Comparison of ENCODE assay signal across 8 cellular contexts in genomic region chr17:82050152-82050760, GRCh38. TPM values are rescaled to one million over a fixed set of nuclear protein-coding genes. Genes with fewer than 3 reads are reported as not detected.
DNase-seq lines count a peak whose midpoint lies in the region; ATAC-seq, FAIRE-seq and TF ChIP-seq lines count a peak whose summit lies in the region.

No MANE protein-coding gene starts in this region.

- H3K4me3 ChIP-seq in WERI-Rb-1 (ENCODE audit: low read depth, low read length) (peak overlapping the region; percentile 71), foreskin fibroblast (ENCODE audit: low read depth in 1 of 2, low read length in 2 of 2) (peak overlapping the region; percentile 60 to 81), psoas muscle (peak overlapping the region; percentile 84)

- no peaks in the 10 kb centered on the region for H3K27me3 ChIP-seq in WERI-Rb-1 (ENCODE audit: insufficient read depth, low read depth, severe bottlenecking)
- H3K27me3 ChIP-seq in psoas muscle (ENCODE audit: insufficient read depth in 3 of 3, low read length in 2 of 3), result no peaks in the 10 kb centered on the region

- no peak for ATAC-seq in psoas muscle
- ATAC-seq in GM21515 (IDR thresholded peaks at IDR 0.05; ENCODE audit: unreplicated experiment), result no peak
- ATAC-seq in GM21390 (IDR thresholded peaks at IDR 0.05; ENCODE audit: unreplicated experiment), result no peak
- ATAC-seq in HG03159 (IDR thresholded peaks at IDR 0.05; ENCODE audit: unreplicated experiment), result no peak

- intact Hi-C loops in psoas muscle (cut with DNase I), result no loop called here

- H3K9ac ChIP-seq in ES-I3 (ENCODE audit: low read depth, low read length), result peak overlapping the region; percentile 64; the same call in 1 of the 2 replicates

- H3K9me3 ChIP-seq in ES-I3 (ENCODE audit: control insufficient read depth, insufficient read depth, low read length) (no peaks in the 10 kb centered on the region), WERI-Rb-1 (ENCODE audit: severe bottlenecking) (no peaks in the 10 kb centered on the region), psoas muscle (no peaks in the 10 kb centered on the region)

- TF ChIP-seq CTCF in WERI-Rb-1 (IDR thresholded peaks at IDR 0.05; ENCODE audit: low read depth, low read length), result no peak
- no peak for TF ChIP-seq CTCF in foreskin fibroblast (IDR thresholded peaks at IDR 0.05; ENCODE audit: low read depth, low read length)
- TF ChIP-seq CTCF in psoas muscle (IDR thresholded peaks at IDR 0.05), result no peak

- peaks cover 5% of the 10 kb centered on the region for H3K36me3 ChIP-seq in ES-I3 (ENCODE audit: insufficient read depth, low read length)
- H3K36me3 ChIP-seq in WERI-Rb-1, result peaks cover 61% of the 10 kb centered on the region
- H3K36me3 ChIP-seq in psoas muscle (ENCODE audit: insufficient read depth in 1 of 2, low read depth in 1 of 2), result peaks cover 0 to 54% of the 10 kb centered on the region in 2 donors

- no peak for FAIRE-seq in GM19239 (lab: Jason Lieb, UNC)

- DNase-seq in WERI-Rb-1 (no peak), foreskin fibroblast (no peak), psoas muscle (peak in 1 of 2 donors; percentile 57), GM19239 (ENCODE audit: insufficient read length, low spot score) (no peak)

- H3K4me1 ChIP-seq in ES-I3 (ENCODE audit: insufficient read depth, low read length) (no peaks in the 10 kb centered on the region; the same call in 1 of the 2 replicates), psoas muscle (peaks cover 26% of the 10 kb centered on the region)

- WGBS in psoas muscle, 3 donors, result 74 to 81% (median 76%) methylated on average over 28 of the region's 28 CpGs

- H3K27ac ChIP-seq in WERI-Rb-1 (no peak overlapping the region), psoas muscle (peak overlapping the region; percentile 67)

RNA-seq across cellular contexts. Expression of gene RFNG, which starts 1.4 kb away (rescaled TPM):
- 10 to 100 TPM; 27.1 to 37.3 (median 29.3) TPM for total RNA-seq in psoas muscle
- 10 to 100 TPM; 31.0 to 40.7 (median 37.3) TPM for polyA plus RNA-seq in psoas muscle

RNA-seq across cellular contexts. Expression of gene GPS1, which starts 1.4 kb away (rescaled TPM):
- 100 to 1,000 TPM in 2 of 4 donors, 10 to 100 TPM in 2; 89.8 to 112 (median 97.7) TPM for total RNA-seq in psoas muscle
- 100 to 1,000 TPM in 2 of 3 donors, 10 to 100 TPM in 1; 87.1 to 114 (median 104) TPM for polyA plus RNA-seq in psoas muscle

RNA-seq across cellular contexts. Expression of gene DCXR, which starts 12.8 kb away (rescaled TPM):
- total RNA-seq in psoas muscle, result 100 to 1,000 TPM; 111 to 216 (median 155) TPM
- 100 to 1,000 TPM; 117 to 158 (median 147) TPM for polyA plus RNA-seq in psoas muscle

RNA-seq across cellular contexts. Expression of gene DUS1L, which starts 15.3 kb away (rescaled TPM):
- total RNA-seq in psoas muscle, result 100 to 1,000 TPM in 3 of 4 donors, 10 to 100 TPM in 1; 72.6 to 136 (median 104) TPM
- 100 to 1,000 TPM; 117 to 170 (median 133) TPM for polyA plus RNA-seq in psoas muscle

RNA-seq across cellular contexts. Expression of gene RAC3, which starts 18.8 kb away (rescaled TPM):
- total RNA-seq in psoas muscle, result not detected
- under 1 TPM in 2 of 3 donors, not detected in 1; 0.05 to 0.83 TPM for polyA plus RNA-seq in psoas muscle
